Comparison of ENCODE assay signal across 2 cellular contexts in the genomic region with DNA sequence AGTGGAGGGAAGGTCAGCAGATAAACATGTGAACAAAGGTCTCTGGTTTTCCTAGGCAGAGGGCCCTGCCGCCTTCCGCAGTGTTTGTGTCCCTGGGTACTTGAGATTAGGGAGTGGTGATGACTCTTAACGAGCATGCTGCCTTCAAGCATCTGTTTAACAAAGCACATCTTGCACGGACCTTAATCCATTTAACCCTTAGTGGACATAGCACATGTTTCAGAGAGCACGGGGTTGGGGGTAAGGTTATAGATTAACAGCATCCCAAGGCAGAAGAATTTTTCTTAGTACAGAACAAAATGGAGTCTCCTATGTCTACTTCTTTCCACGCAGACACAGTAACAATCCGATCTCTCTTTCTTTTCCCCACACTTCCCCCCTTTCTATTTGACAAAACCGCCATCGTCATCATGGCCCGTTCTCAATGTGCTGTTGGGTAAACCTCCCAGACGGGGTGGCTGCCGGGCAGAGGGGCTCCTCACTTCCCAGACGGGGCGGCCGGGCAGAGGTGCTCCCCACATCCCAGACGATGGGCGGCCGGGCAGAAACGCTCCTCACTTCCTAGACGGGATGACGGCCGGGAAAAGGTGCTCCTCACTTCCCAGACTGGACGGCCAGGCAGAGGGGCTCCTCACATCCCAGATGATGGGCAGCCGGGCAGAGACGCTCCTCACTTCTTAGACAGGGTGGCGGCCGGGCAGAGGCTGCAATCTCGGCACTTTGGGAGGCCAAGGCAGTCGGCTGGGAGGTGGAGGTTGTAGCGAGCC.
A peak's percentile ranks its signal among the peaks of the same experiment; 100 is the strongest.
TF ChIP-seq lines count a peak whose summit lies in the region.
"Not testable (repeated sequence)": the region's sequence is repeated elsewhere in the genome, so short reads cannot be mapped to it uniquely, and the experiment has no call there.

No MANE protein-coding gene starts in this region.

TF ChIP-seq in K562, 482 proteins besides CTCF, POLR2A, EP300 and RAD21 (continues in another document):
- TF ChIP-seq ZNF592 (IDR thresholded peaks at IDR 0.05): peak; percentile 86
- TF ChIP-seq TAL1 (IDR thresholded peaks at IDR 0.05): peak; percentile 39; the same call in 1 of the 2 replicates
- TF ChIP-seq KDM1A (IDR thresholded peaks at IDR 0.05): 0 out of 4 replicates have a peak, but pooled peaks have one; percentile 10 to 23
- TF ChIP-seq NR2C1 (IDR thresholded peaks at IDR 0.05): not testable (repeated sequence)
- peak; percentile 55; the same call in 1 of the 2 replicates for TF ChIP-seq NR2C1 (tag; IDR thresholded peaks at IDR 0.05)
- TF ChIP-seq DMBX1 (CRISPR knock-in tag; IDR thresholded peaks at IDR 0.05; ENCODE audit: borderline replicate concordance): peak; percentile 33; the same call in 1 of the 2 replicates
- TF ChIP-seq NFIC (IDR thresholded peaks at IDR 0.05): 0 out of 2 replicates have a peak, but pooled peaks have one; percentile 19
- TF ChIP-seq NCOR1 (IDR thresholded peaks at IDR 0.05): peak; percentile 54
- TF ChIP-seq GATAD2B (IDR thresholded peaks at IDR 0.05; ENCODE audit: borderline replicate concordance): 0 out of 2 replicates have a peak, but pooled peaks have one; percentile 26
- TF ChIP-seq CBFA2T2 (conservative IDR thresholded peaks at IDR 0.05): peak; percentile 73
- TF ChIP-seq TRIM24 (IDR thresholded peaks at IDR 0.05): peak in 1 of 2 experiments; percentile 45; a peak in 2 of 4 replicates
- peak; percentile 27; the same call in 1 of the 2 replicates for TF ChIP-seq ARID1B (IDR thresholded peaks at IDR 0.05)

TF ChIP-seq in HepG2, 621 proteins besides CTCF, POLR2A, EP300 and RAD21:
- TF ChIP-seq ZNF652 (CRISPR knock-in tag; IDR thresholded peaks at IDR 0.05; ENCODE audit: borderline replicate concordance, low read depth): peak; percentile 59
